Comparison of ENCODE assay signal across 8 cellular contexts in genomic region chr6:6331393-6331792, GRCh38.
DNase-seq lines count a peak whose midpoint lies in the region; ATAC-seq and TF ChIP-seq lines count a peak whose summit lies in the region.

No MANE protein-coding gene starts in this region.

- H3K9me3 Mint-ChIP-seq in stimulated activated naive B cell treated with anti-CD40 and anti-IgM and Interleukin-4, amounts not matched to agents 10 μg/mL and 1 μg/mL and 100 μg/mL, for 72 hours: no peaks in the 10 kb centered on the region

- peak; percentile 57 for ATAC-seq in HG02885 (IDR thresholded peaks at IDR 0.05; ENCODE audit: poor library complexity, unreplicated experiment)
- peak; percentile 77 to 79 for ATAC-seq in stimulated activated naive B cell treated with anti-CD40 and anti-IgM and Interleukin-4, amounts not matched to agents 10 μg/mL and 1 μg/mL and 100 μg/mL, for 72 hours (replicated peaks)

- DNase-seq in NAMALWA (ENCODE audit: low spot score) (peak; percentile 89), superior temporal gyrus (ENCODE audit: extremely low spot score) (no peak), T-helper 9 cell (no peak)
- peak; percentile 69 for DNase-seq in stimulated activated naive B cell treated with anti-CD40 and anti-IgM and Interleukin-4, amounts not matched to agents 10 μg/mL and 1 μg/mL and 100 μg/mL, for 72 hours
- no peak for DNase-seq in stimulated activated CD4-positive, alpha-beta T cell treated with anti-CD3 and anti-CD28 coated beads, Interleukin-4, amount 100 ng/mL, for 4 hours
- DNase-seq in stimulated activated CD4-positive, alpha-beta T cell treated with anti-CD3 and anti-CD28 coated beads, Interleukin-4, amount 100 ng/mL, for 24 hours: no peak

- peak overlapping the region; percentile 94 for H3K27ac Mint-ChIP-seq in stimulated activated naive B cell treated with anti-CD40 and anti-IgM and Interleukin-4, amounts not matched to agents 10 μg/mL and 1 μg/mL and 100 μg/mL, for 72 hours

- H3K36me3 Mint-ChIP-seq in stimulated activated naive B cell treated with anti-CD40 and anti-IgM and Interleukin-4, amounts not matched to agents 10 μg/mL and 1 μg/mL and 100 μg/mL, for 72 hours: no peaks in the 10 kb centered on the region

- TF ChIP-seq POLR2A in GM19193 (IDR thresholded peaks at IDR 0.05; ENCODE audit: extremely low read depth, insufficient read depth, insufficient read length): peak; percentile 19

- H3K27me3 Mint-ChIP-seq in stimulated activated naive B cell treated with anti-CD40 and anti-IgM and Interleukin-4, amounts not matched to agents 10 μg/mL and 1 μg/mL and 100 μg/mL, for 72 hours: no peaks in the 10 kb centered on the region

- H3K4me3 Mint-ChIP-seq in stimulated activated naive B cell treated with anti-CD40 and anti-IgM and Interleukin-4, amounts not matched to agents 10 μg/mL and 1 μg/mL and 100 μg/mL, for 72 hours: peak overlapping the region; percentile 33 to 51

- peaks cover 34 to 46% of the 10 kb centered on the region in 2 donors for H3K4me1 Mint-ChIP-seq in stimulated activated naive B cell treated with anti-CD40 and anti-IgM and Interleukin-4, amounts not matched to agents 10 μg/mL and 1 μg/mL and 100 μg/mL, for 72 hours

Comparison
In these comparisons a context has a peak if more than half of its experiments do, and no peak if none do; other contexts are left out.
1. DNase-seq: peak in NAMALWA (single experiment) and stimulated activated naive B cell treated with anti-CD40 and anti-IgM and Interleukin-4, amounts not matched to agents 10 μg/mL and 1 μg/mL and 100 μg/mL, for 72 hours (single experiment); none in stimulated activated CD4-positive, alpha-beta T cell treated with anti-CD3 and anti-CD28 coated beads, Interleukin-4, amount 100 ng/mL, for 4 hours (0 of 2), stimulated activated CD4-positive, alpha-beta T cell treated with anti-CD3 and anti-CD28 coated beads, Interleukin-4, amount 100 ng/mL, for 24 hours (single experiment), superior temporal gyrus (single experiment) and T-helper 9 cell (single experiment).